19 cellular contexts compared by ENCODE assay signal in the genomic region with DNA sequence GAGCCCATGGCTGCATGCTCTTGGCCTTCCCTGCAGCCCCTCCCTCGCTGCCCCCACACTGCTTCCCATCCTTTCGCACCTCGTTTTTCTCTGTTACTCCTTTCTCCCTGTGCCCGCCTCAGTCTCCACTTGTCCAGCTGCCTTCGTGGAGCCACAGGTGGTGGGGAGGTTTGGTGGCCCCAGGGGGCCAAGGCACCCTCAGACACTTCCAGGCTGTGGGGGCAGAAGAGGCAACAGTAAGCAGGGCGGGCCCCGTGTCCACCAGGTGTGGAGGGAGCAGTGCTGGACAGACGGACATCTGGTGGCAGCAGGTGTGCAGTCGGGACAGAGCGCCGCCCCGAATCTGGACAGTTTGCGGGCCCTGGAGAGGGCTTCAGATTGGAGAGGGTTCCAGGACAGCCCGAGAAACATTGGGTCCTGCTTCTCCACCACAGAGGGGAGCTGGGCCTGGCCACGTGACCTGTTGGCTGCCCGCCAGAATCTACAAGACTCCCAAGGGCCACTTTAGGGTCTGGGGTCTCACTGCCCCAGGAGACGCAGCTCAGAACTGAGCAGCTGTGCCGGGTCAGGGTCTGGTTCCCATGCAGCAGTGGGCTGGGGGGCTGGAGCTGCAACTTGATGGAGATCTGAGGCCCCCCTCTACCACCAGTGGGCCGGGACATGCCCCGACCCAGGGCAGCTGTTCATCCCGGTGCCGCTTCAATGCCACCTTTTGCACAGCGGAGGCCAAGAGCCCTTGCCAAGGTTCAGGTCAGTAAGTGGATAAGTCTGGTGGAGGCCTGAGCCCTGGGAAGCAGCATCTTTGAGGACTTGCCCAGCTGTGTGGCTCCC. TPM values are rescaled to one million over a fixed set of nuclear protein-coding genes. Genes with fewer than 3 reads are reported as not detected.
DNase-seq lines count a peak whose midpoint lies in the region; ATAC-seq, FAIRE-seq and TF ChIP-seq lines count a peak whose summit lies in the region.
"Had no signal": no experiment of that assay in that cellular context is flagged by ENCODE, and none has a peak within 500 bp of the region (broad histone marks: within the 10 kb centered on the region; RNA-seq: fewer than 3 reads in every experiment).

No MANE protein-coding gene starts in this region.

- WGBS in A549 (ENCODE audit: missing lambda C conversion rate), result 82% methylated on average over 23 of the region's 23 CpGs
- WGBS in H1 (ENCODE audit: extremely low coverage in 1 of 2, insufficient coverage in 1 of 2, insufficient read length in 1 of 2, insufficient replicate concordance in 2 of 2, low coverage in 1 of 2, low lambda C conversion rate in 2 of 2, missing lambda C conversion rate in 1 of 2), 2 experiments, result 88% methylated on average over 23 of the region's 23 CpGs; no CpG with 5 or more reads in 1 of the 2 experiments
- WGBS in sigmoid colon, 2 donors, result 85 to 87% methylated on average over 23 of the region's 23 CpGs

- H3K27ac ChIP-seq in A549 (peak overlapping the region; percentile 98 to 100; a peak in 5 of 6 replicates), HEK293 (ENCODE audit: extremely low read depth, low read depth, low read length) (peak overlapping the region; percentile 81; the same call in 1 of the 2 replicates), H1 (ENCODE audit: low read depth, low read length) (no peak overlapping the region), sigmoid colon (peak overlapping the region; percentile 62 to 99 (median 82))
- H3K27ac ChIP-seq: C4-2B had no signal

- no peak overlapping the region for H2BK120ac ChIP-seq in H1 (replicated peaks; ENCODE audit: low read depth, low read length)

- H3K4me2 ChIP-seq in A549 (peak overlapping the region; percentile 89), H1 (ENCODE audit: insufficient read depth in 1 of 2, low read depth in 2 of 2, low read length in 2 of 2) (no peak overlapping the region)

- H2AFZ ChIP-seq in H1 (ENCODE audit: low read length), result no peak overlapping the region

- H2BK20ac ChIP-seq in H1 (ENCODE audit: low read length), result no peak overlapping the region

- H3K9me3 ChIP-seq in A549, result no peaks in the 10 kb centered on the region
- H3K9me3 ChIP-seq in HEK293 (ENCODE audit: control insufficient read depth, insufficient read depth, low read depth, low read length), result no peaks in the 10 kb centered on the region
- no peaks in the 10 kb centered on the region for H3K9me3 ChIP-seq in H1 (ENCODE audit: insufficient read depth in 2 of 2, low read depth in 1 of 2, low read length in 1 of 2)
- H3K9me3 ChIP-seq in sigmoid colon, result no peaks in the 10 kb centered on the region

- no peak overlapping the region for H2AK5ac ChIP-seq in H1 (ENCODE audit: low read depth, low read length)

- TF ChIP-seq CTCF in A549 (IDR thresholded peaks at IDR 0.05) (no peak), HEK293 (tag by site-specific recombination; IDR thresholded peaks at IDR 0.05) (no peak), H1 (IDR thresholded peaks at IDR 0.05; ENCODE audit: control extremely low read depth in 1 of 3, insufficient read depth in 1 of 3, low read depth in 1 of 3, low read length in 3 of 3) (no peak), sigmoid colon (IDR thresholded peaks at IDR 0.05) (no peak), WTC11 (IDR thresholded peaks at IDR 0.05) (no peak)

- peaks cover 0 to 4% of the 10 kb centered on the region in 2 experiments for H4K20me1 ChIP-seq in H1 (replicated peaks in 1 of 2; ENCODE audit: control insufficient read depth in 1 of 2, insufficient read depth in 2 of 2, low read length in 2 of 2)

- peaks cover 2% of the 10 kb centered on the region; the same call in 1 of the 2 replicates for H3K23me2 ChIP-seq in H1 (ENCODE audit: low read depth, low read length)

- POLR2A ChIA-PET in A549 (lab: Yijun Ruan, JAX) (interaction anchor here (0.9 to 6.5 kb wide), 5 partner anchors 13 to 89 kb away, joined by 3 to 107 read pairs (median 7); partner anchors contain the start of gene BAHCC1), HEK293 (lab: Yijun Ruan, JAX) (interaction anchor here (0.9 to 1.9 kb wide), 8 partner anchors 9 to 179 kb away, joined by 3 to 35 read pairs (median 6); partner anchors contain the start of genes BAHCC1, NDUFAF8, SLC38A10 and TEPSIN), H1 (lab: Charles Lee; ENCODE audit: partially characterized antibody) (interaction anchor here (0.6 to 1.3 kb wide), 2 partner anchors 18 to 76 kb away, joined by 3 to 5 read pairs; no protein-coding TSS in a partner anchor), WTC11 (lab: Charles Lee) (no interaction called here)

- FAIRE-seq in A549 (lab: Jason Lieb, UNC) (no peak), H1 (lab: Jason Lieb, UNC) (no peak)
- FAIRE-seq: GM12892 had no signal

- H3K4me3 Mint-ChIP-seq in WTC11, result no peak overlapping the region
- H3K4me3 Mint-ChIP-seq: effector memory CD8-positive, alpha-beta T cell; neural crest cell; T-helper 17 cell; type B pancreatic cell had no signal

- H2BK12ac ChIP-seq in H1 (ENCODE audit: low read depth, low read length), result peak overlapping the region; percentile 13; the same call in 1 of the 2 replicates

- CTCF ChIA-PET in A549 (lab: Yijun Ruan, JAX) (interaction anchor here (0.7 to 4.8 kb wide), 5 partner anchors 12 to 66 kb away, joined by 4 to 39 read pairs (median 6); partner anchors contain the start of gene BAHCC1), HEK293 (lab: Yijun Ruan, JAX) (interaction anchor here (1.1 kb wide), 1 partner anchor 23 kb away, joined by 5 read pairs; no protein-coding TSS in a partner anchor), H1 (lab: Charles Lee; ENCODE audit: partially characterized antibody) (interaction anchor here (1.4 to 6.9 kb wide), 3 partner anchors 9 to 67 kb away, joined by 7 to 31 read pairs (median 17); no protein-coding TSS in a partner anchor), WTC11 (lab: Charles Lee) (interaction anchor here (1.5 to 3.6 kb wide), 3 partner anchors 16 to 163 kb away, joined by 3 to 22 read pairs (median 6); no protein-coding TSS in a partner anchor)

- intact Hi-C loops in sigmoid colon (cut with DNase I) (no loop called here), posterior vena cava (cut with DNase I) (loop anchor here in 1 of 2 donors (2.0 kb wide), 1 partner anchor 17 kb away; no protein-coding TSS in a partner anchor)

- H3K27me3 ChIP-seq in H1 (replicated peaks in 1 of 4; ENCODE audit: control insufficient read depth in 3 of 4, extremely low read depth in 1 of 4, insufficient read depth in 3 of 4, low read length in 3 of 4) (no peaks in the 10 kb centered on the region; a peak in 2 of 7 replicates), sigmoid colon (no peaks in the 10 kb centered on the region)

- no peaks in the 10 kb centered on the region for H3K79me1 ChIP-seq in H1 (ENCODE audit: low read depth, low read length)

- no peak overlapping the region for H3K23ac ChIP-seq in H1 (ENCODE audit: insufficient read length)

- peak overlapping the region; percentile 2; the same call in 1 of the 2 replicates for H4K8ac ChIP-seq in H1 (ENCODE audit: extremely low read depth, insufficient read depth, low read length)

- H3K9me3 Mint-ChIP-seq in WTC11, result no peaks in the 10 kb centered on the region
- H3K9me3 Mint-ChIP-seq: effector memory CD8-positive, alpha-beta T cell; neural crest cell; type B pancreatic cell had no signal

- H3K14ac ChIP-seq in H1 (ENCODE audit: insufficient read length), result no peak overlapping the region

- H3K18ac ChIP-seq in H1 (ENCODE audit: extremely low read depth, low read length), result no peak overlapping the region

- no peaks in the 10 kb centered on the region for H3K36me3 Mint-ChIP-seq in WTC11
- H3K36me3 Mint-ChIP-seq: type B pancreatic cell had no signal

- no peaks in the 10 kb centered on the region for H3K27me3 Mint-ChIP-seq in WTC11 (ENCODE audit: low read depth)
- H3K27me3 Mint-ChIP-seq: type B pancreatic cell had no signal

- ATAC-seq in A549, result no peak; a peak in 1 of 6 replicates
- ATAC-seq in WTC11, result no peak
- no peak for ATAC-seq in GM18520 (IDR thresholded peaks at IDR 0.05; ENCODE audit: unreplicated experiment)
- ATAC-seq: effector memory CD8-positive, alpha-beta T cell; T-helper 17 cell had no signal

- no peak for TF ChIP-seq EP300 in A549 (IDR thresholded peaks at IDR 0.05)
- TF ChIP-seq EP300 in H1 (IDR thresholded peaks at IDR 0.05; ENCODE audit: borderline replicate concordance in 1 of 2, low read depth in 2 of 2, low read length in 2 of 2), result no peak
- no peak for TF ChIP-seq EP300 in sigmoid colon (IDR thresholded peaks at IDR 0.05)

- TF ChIP-seq POLR2A in A549 (IDR thresholded peaks at IDR 0.05; ENCODE audit: low read length) (no peak), H1 (IDR thresholded peaks at IDR 0.05; ENCODE audit: control extremely low read depth in 1 of 2, low read depth in 2 of 2, low read length in 2 of 2) (no peak), sigmoid colon (IDR thresholded peaks at IDR 0.05) (no peak)

- DNase-seq in A549 (ENCODE audit: low read depth in 1 of 2, low spot score in 1 of 2), result no peak
- no peak for DNase-seq in H1 (ENCODE audit: low read depth in 1 of 2, low spot score in 2 of 2)
- no peak for DNase-seq in sigmoid colon
- DNase-seq in NCI-H2081 treated with DMSO at 0.1 percent for 48 hours (lab: John Stamatoyannopoulos, UW), result no peak
- no peak for DNase-seq in posterior vena cava (ENCODE audit: low spot score)
- DNase-seq in WTC11 (ENCODE audit: low spot score), result no peak
- DNase-seq: activated CD4-positive, alpha-beta T cell treated with anti-CD3 and anti-CD28 coated beads for 48 hours; activated T-cell treated with anti-CD3 and anti-CD28 coated beads, Interleukin-2, amount 50 U/mL, for 48 hours; effector memory CD8-positive, alpha-beta T cell; KBM-7; NCI-H1436 treated with DMSO at 0.1 percent for 48 hours; NCI-H510A treated with DMSO at 0.1 percent for 48 hours; T-helper 17 cell had no signal

- H3K4me1 Mint-ChIP-seq in WTC11, result no peaks in the 10 kb centered on the region

- no peak overlapping the region for H4K5ac ChIP-seq in H1 (ENCODE audit: insufficient read length, low read depth, low read length)

- no peak overlapping the region for H3K27ac Mint-ChIP-seq in WTC11
- H3K27ac Mint-ChIP-seq: effector memory CD8-positive, alpha-beta T cell; T-helper 17 cell; type B pancreatic cell had no signal

- peak overlapping the region; percentile 94; the same call in 1 of the 2 replicates for H2BK15ac ChIP-seq in H1 (ENCODE audit: low read length)

- H3K36me3 ChIP-seq in HEK293 (ENCODE audit: control insufficient read depth in 2 of 2, insufficient read depth in 1 of 2, low read length in 2 of 2) (no peaks in the 10 kb centered on the region), H1 (ENCODE audit: control insufficient read depth in 2 of 4, insufficient read depth in 4 of 4, low read length in 3 of 4) (no peaks in the 10 kb centered on the region), sigmoid colon (no peaks in the 10 kb centered on the region)

- H3K4me1 ChIP-seq in A549 (peaks cover 64% of the 10 kb centered on the region), HEK293 (ENCODE audit: control insufficient read depth, insufficient read depth, low read length) (peaks cover 14% of the 10 kb centered on the region), H1 (replicated peaks in 1 of 4; ENCODE audit: control insufficient read depth in 3 of 4, insufficient read depth in 4 of 4, low read length in 3 of 4) (peaks cover 0 to 10% (median 7%) of the 10 kb centered on the region in 4 experiments; a peak in 6 of 7 replicates), sigmoid colon (peaks cover 0 to 64% (median 62%) of the 10 kb centered on the region in 4 donors)

- H3K79me2 ChIP-seq in H1 (ENCODE audit: control insufficient read depth in 1 of 2, insufficient read depth in 2 of 2, low read length in 2 of 2), result no peaks in the 10 kb centered on the region

- no peak overlapping the region; the same call in 1 of the 2 replicates for H2BK5ac ChIP-seq in H1 (ENCODE audit: low read depth, low read length)

- H3K4me3 ChIP-seq in A549 (no peak overlapping the region), HEK293 (ENCODE audit: low read depth, low read length) (no peak overlapping the region), H1 (ENCODE audit: extremely low read depth in 1 of 4, insufficient read depth in 2 of 4, low read depth in 3 of 4, low read length in 4 of 4) (no peak overlapping the region), sigmoid colon (no peak overlapping the region)

- H4K91ac ChIP-seq in H1 (replicated peaks; ENCODE audit: insufficient read length, low read length), result peak overlapping the region; percentile 34

- H3K4ac ChIP-seq in H1 (replicated peaks; ENCODE audit: insufficient read length, low read depth, low read length), result no peak overlapping the region

- TF ChIP-seq RAD21 in A549 (conservative IDR thresholded peaks at IDR 0.05 in 1 of 2, IDR thresholded peaks at IDR 0.05 in 1 of 2) (no peak), H1 (IDR thresholded peaks at IDR 0.05 in 1 of 2, conservative IDR thresholded peaks at IDR 0.05 in 1 of 2; ENCODE audit: low read depth in 2 of 2, low read length in 2 of 2) (no peak)

- no peak overlapping the region for H3K9ac ChIP-seq in H1 (replicated peaks in 1 of 4; ENCODE audit: extremely low read depth in 1 of 4, low read depth in 3 of 4, low read length in 3 of 4)

- no peak overlapping the region for H3K56ac ChIP-seq in H1 (replicated peaks; ENCODE audit: insufficient read length, low read depth, low read length)

RNA-seq across cellular contexts. Expression of gene BAHCC1, which starts 22.8 kb away (rescaled TPM):
- polyA plus RNA-seq in A549 (2011; rRNA removed), result 2.1 and 2.6 TPM in 2 replicates
- 7.4 and 8.4 TPM in 2 replicates for polyA plus RNA-seq in A549 (2012; cell fraction: cytosol; rRNA removed)
- polyA plus RNA-seq in A549 (2012; cell fraction: nucleus; rRNA removed), result 27.4 and 38.1 TPM in 2 replicates
- 5.2 to 5.9 TPM (median 5.8 TPM) in 3 replicates for polyA plus RNA-seq in A549 (2017; fragmentation: RNase III; extraction: RNeasy Plus Mini Kit Qiagen cat#74134 plus additional on column Dnase treatment)
- 2.6 and 3.5 TPM in 2 replicates for polyA minus RNA-seq in A549 (2011; rRNA and poly(A)+ RNA removed)
- total RNA-seq in H1 (2021; fragmentation: NEBNext Ultra II Directional; extraction: Animal tissue kit (Norgen Biotek cat#: 25700)), result 0.58 and 0.71 TPM in 2 replicates
- polyA plus RNA-seq in H1 (2011; rRNA removed), result 0.26 and 0.61 TPM in 2 replicates
- polyA plus RNA-seq in H1 (2011; cell fraction: cytosol; rRNA removed), result 0.47 TPM
- 2.9 TPM for polyA plus RNA-seq in H1 (2011; cell fraction: nucleus; rRNA removed)
- polyA plus RNA-seq in H1 (2012, experiment 1 of 2), result 0.44 to 0.98 TPM (median 0.89 TPM) in 4 replicates
- polyA plus RNA-seq in H1 (2012, experiment 2 of 2), result 0.58 TPM
- polyA plus RNA-seq in H1 (2013, experiment 1 of 2), result 0.45 TPM
- 0.50 TPM for polyA plus RNA-seq in H1 (2013, experiment 2 of 2)
- polyA minus RNA-seq in H1 (2011; rRNA and poly(A)+ RNA removed), result 0.88 and 0.95 TPM in 2 replicates
- 3.2 TPM for polyA minus RNA-seq in H1 (2011; cell fraction: cytosol; rRNA and poly(A)+ RNA removed)
- 1.3 TPM for polyA minus RNA-seq in H1 (2011; cell fraction: nucleus; rRNA and poly(A)+ RNA removed)
- total RNA-seq in sigmoid colon, result 10 to 100 TPM in 1 of 4 donors, 1 to 10 TPM in 3; 3.8 to 18.6 (median 7.2) TPM
- 10 to 100 TPM in 1 of 3 donors, 1 to 10 TPM in 2; 1.8 to 12.9 (median 3.0) TPM for polyA plus RNA-seq in sigmoid colon
- 10 to 100 TPM; 17.3 to 19.1 TPM for total RNA-seq in posterior vena cava
- total RNA-seq in WTC11 (2021), result 17.1 to 29.8 TPM (median 21.5 TPM) in 3 replicates
